In the genomic region with DNA sequence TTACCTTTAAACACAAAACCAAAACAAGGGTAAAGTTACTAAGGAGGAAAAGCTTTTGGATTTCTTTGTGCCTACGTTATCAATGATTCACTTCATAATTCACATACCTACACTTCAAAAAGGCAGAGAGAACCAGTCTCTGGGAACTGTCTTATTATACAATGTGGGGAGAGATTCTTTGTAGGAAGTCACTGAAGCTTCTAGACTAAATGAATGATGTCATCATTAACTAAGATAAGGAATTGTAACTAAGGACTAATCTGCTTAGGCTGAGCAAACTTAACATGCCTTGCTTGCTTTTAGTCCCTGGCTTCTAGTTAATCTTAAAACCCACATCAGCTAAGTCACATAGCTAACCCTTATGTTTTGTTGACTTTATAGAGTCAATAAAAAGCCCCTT, we compare ENCODE assay signal across 21 cellular contexts.
A peak's percentile ranks its signal among the peaks of the same experiment; 100 is the strongest.
DNase-seq lines count a peak whose midpoint lies in the region; ATAC-seq, FAIRE-seq and TF ChIP-seq lines count a peak whose summit lies in the region.
"Had no signal": no experiment of that assay in that cellular context is flagged by ENCODE, and none has a peak within 500 bp of the region (broad histone marks: within the 10 kb centered on the region; RNA-seq: fewer than 3 reads in every experiment).

No MANE protein-coding gene starts in this region.

- H3K79me2 ChIP-seq in HepG2 (ENCODE audit: insufficient read depth, low read length) (no peaks in the 10 kb centered on the region), endothelial cell of umbilical vein (ENCODE audit: control insufficient read depth, insufficient read depth, low read length) (no peaks in the 10 kb centered on the region), smooth muscle cell (ENCODE audit: low read depth) (no peaks in the 10 kb centered on the region), MM.1S (ENCODE audit: low read length) (no peaks in the 10 kb centered on the region)

- H4K91ac ChIP-seq in mesenchymal stem cell (ENCODE audit: low read length), result no peak overlapping the region

- TF ChIP-seq POLR2A in HepG2 (IDR thresholded peaks at IDR 0.05; ENCODE audit: insufficient read depth in 1 of 2, low read depth in 2 of 2, low read length in 2 of 2), result no peak
- TF ChIP-seq POLR2A in right lobe of liver (IDR thresholded peaks at IDR 0.05), result no peak
- no peak for TF ChIP-seq POLR2A in endothelial cell of umbilical vein (IDR thresholded peaks at IDR 0.05; ENCODE audit: low read depth, low read length)
- no peak for TF ChIP-seq POLR2A in thyroid gland (IDR thresholded peaks at IDR 0.05)

- H3K4me2 ChIP-seq in HepG2 (ENCODE audit: low read depth, low read length) (no peak overlapping the region), endothelial cell of umbilical vein (ENCODE audit: insufficient read depth, low read length) (no peak overlapping the region), mesenchymal stem cell (ENCODE audit: low read length, poor library complexity, severe bottlenecking) (no peak overlapping the region), smooth muscle cell (peak overlapping the region; percentile 58), MM.1S (ENCODE audit: low read depth, low read length) (no peak overlapping the region)

- 7% methylated on average over 1 of the region's 1 CpG for WGBS in HepG2 (ENCODE audit: low lambda C conversion rate)
- WGBS in right lobe of liver (ENCODE audit: insufficient coverage, low coverage, low lambda C conversion rate, missing lambda C conversion rate), result 19% methylated on average over 1 of the region's 1 CpG
- no CpG with 5 or more reads among the region's 1 CpG for WGBS in mesenchymal stem cell
- WGBS in smooth muscle cell (ENCODE audit: low lambda C conversion rate), result 3% methylated on average over 1 of the region's 1 CpG
- 62 to 70% methylated on average over 1 of the region's 1 CpG for WGBS in thyroid gland, 2 donors

- H3F3A ChIP-seq in smooth muscle cell (ENCODE audit: low read depth) (peaks cover 19% of the 10 kb centered on the region), MM.1S (ENCODE audit: insufficient read depth, low read length) (no peaks in the 10 kb centered on the region)

- H2AK5ac ChIP-seq in mesenchymal stem cell (ENCODE audit: low read length, severe bottlenecking), result no peak overlapping the region

- no peaks in the 10 kb centered on the region for H3K4me1 ChIP-seq in HepG2 (ENCODE audit: insufficient read depth, low read length)
- no peaks in the 10 kb centered on the region for H3K4me1 ChIP-seq in right lobe of liver
- H3K4me1 ChIP-seq in endothelial cell of umbilical vein (ENCODE audit: control insufficient read depth, extremely low read depth, insufficient read depth, low read length), result no peaks in the 10 kb centered on the region
- no peaks in the 10 kb centered on the region for H3K4me1 ChIP-seq in mesenchymal stem cell (ENCODE audit: control insufficient read depth, insufficient read depth, low read depth, low read length)
- H3K4me1 ChIP-seq in smooth muscle cell (ENCODE audit: low read depth), result peaks cover 17% of the 10 kb centered on the region
- no peaks in the 10 kb centered on the region for H3K4me1 ChIP-seq in MM.1S (ENCODE audit: low read length)
- H3K4me1 ChIP-seq in thyroid gland, result no peaks in the 10 kb centered on the region
- H3K4me1 ChIP-seq: SJSA1 had no signal

- H3K14ac ChIP-seq in mesenchymal stem cell (ENCODE audit: low read length in 2 of 2), result no peak overlapping the region

- H2BK12ac ChIP-seq in mesenchymal stem cell (ENCODE audit: low read length in 2 of 2), result no peak overlapping the region

- H2BK120ac ChIP-seq in mesenchymal stem cell (ENCODE audit: low read depth, low read length), result no peak overlapping the region

- DNase-seq in HepG2 (ENCODE audit: low spot score), result no peak
- DNase-seq in right lobe of liver, result no peak
- DNase-seq in endothelial cell of umbilical vein (ENCODE audit: low read depth, low spot score), result no peak
- DNase-seq in mesenchymal stem cell, result peak; percentile 30
- no peak for DNase-seq in smooth muscle cell (lab: John Stamatoyannopoulos, UW; ENCODE audit: unreplicated experiment)
- no peak for DNase-seq in MM.1S
- no peak for DNase-seq in thyroid gland
- DNase-seq: 8988T; CD4-positive, alpha-beta memory T cell; DMS79 treated with DMSO at 0.1 percent for 48 hours; HFFc6; IMR-90; Kasumi-1; NCI-H1105 treated with DMSO at 0.1 percent for 48 hours; NCI-H187 treated with DMSO at 0.1 percent for 48 hours; NCI-H446; NCI-H69 had no signal

- H3K4ac ChIP-seq in mesenchymal stem cell (ENCODE audit: low read depth in 1 of 2, low read length in 2 of 2), result no peak overlapping the region

- no peak overlapping the region for H2BK5ac ChIP-seq in mesenchymal stem cell (ENCODE audit: low read depth, low read length, poor library complexity, severe bottlenecking)

- FAIRE-seq in HepG2 (lab: Jason Lieb, UNC) (no peak), endothelial cell of umbilical vein (lab: Jason Lieb, UNC) (no peak)
- FAIRE-seq: GM18507, H1 had no signal

- TF ChIP-seq RAD21 in HepG2 (CRISPR knock-in tag; IDR thresholded peaks at IDR 0.05), result no peak

- H3K27me3 ChIP-seq in HepG2 (ENCODE audit: control insufficient read depth in 1 of 2, insufficient read depth in 2 of 2, low read length in 2 of 2) (no peaks in the 10 kb centered on the region), right lobe of liver (peaks cover 0 to 8% of the 10 kb centered on the region in 2 donors), endothelial cell of umbilical vein (ENCODE audit: control insufficient read depth in 2 of 2, insufficient read depth in 2 of 2, low read length in 2 of 2) (no peaks in the 10 kb centered on the region), mesenchymal stem cell (ENCODE audit: control insufficient read depth in 1 of 2, insufficient read depth in 1 of 2, low read length in 2 of 2) (no peaks in the 10 kb centered on the region), smooth muscle cell (ENCODE audit: low read depth) (no peaks in the 10 kb centered on the region), MM.1S (replicated peaks; ENCODE audit: insufficient read depth, low read length) (no peaks in the 10 kb centered on the region), thyroid gland (no peaks in the 10 kb centered on the region)
- H3K27me3 ChIP-seq: SJSA1 had no signal

- CTCF ChIA-PET in HepG2 (lab: Yijun Ruan, JAX; ENCODE audit: low intra/inter-chr PET ratio, low total read pairs) (no interaction called here), endothelial cell of umbilical vein (lab: Charles Lee) (interaction anchor here (1.4 kb wide), 1 partner anchor 11 kb away, joined by 3 read pairs; no protein-coding TSS in a partner anchor)

- H4K20me1 ChIP-seq in HepG2 (ENCODE audit: insufficient read depth, low read length) (no peaks in the 10 kb centered on the region), endothelial cell of umbilical vein (replicated peaks; ENCODE audit: control insufficient read depth, extremely low read depth, insufficient read depth, low read length) (no peaks in the 10 kb centered on the region), smooth muscle cell (ENCODE audit: low read depth) (no peaks in the 10 kb centered on the region), MM.1S (ENCODE audit: insufficient read depth, low read length) (no peaks in the 10 kb centered on the region)

- H3K27ac ChIP-seq in HepG2 (ENCODE audit: extremely low read length, insufficient read depth, low read length) (no peak overlapping the region), right lobe of liver (no peak overlapping the region), endothelial cell of umbilical vein (ENCODE audit: insufficient read depth, low read depth, low read length) (no peak overlapping the region), mesenchymal stem cell (ENCODE audit: low read length, poor library complexity, severe bottlenecking) (peak overlapping the region; percentile 79), smooth muscle cell (ENCODE audit: low read depth) (peak overlapping the region; percentile 95), MM.1S (ENCODE audit: low read length) (no peak overlapping the region), thyroid gland (no peak overlapping the region)
- H3K27ac ChIP-seq: SJSA1 had no signal

- no peak overlapping the region for H3K18ac ChIP-seq in mesenchymal stem cell (ENCODE audit: low read depth in 1 of 2, low read length in 2 of 2)

- H3K36me3 ChIP-seq in HepG2 (replicated peaks in 1 of 2; ENCODE audit: control insufficient read depth in 1 of 2, insufficient read depth in 2 of 2, low read length in 2 of 2) (no peaks in the 10 kb centered on the region), right lobe of liver (no peaks in the 10 kb centered on the region), endothelial cell of umbilical vein (ENCODE audit: control insufficient read depth in 2 of 2, extremely low read depth in 1 of 2, insufficient read depth in 2 of 2, low read length in 2 of 2) (no peaks in the 10 kb centered on the region), mesenchymal stem cell (ENCODE audit: control insufficient read depth in 1 of 2, insufficient read depth in 2 of 2, low read depth in 1 of 2, low read length in 2 of 2) (no peaks in the 10 kb centered on the region), smooth muscle cell (ENCODE audit: low read depth) (no peaks in the 10 kb centered on the region), MM.1S (replicated peaks; ENCODE audit: insufficient read depth, low read length) (no peaks in the 10 kb centered on the region), thyroid gland (no peaks in the 10 kb centered on the region)
- H3K36me3 ChIP-seq: SJSA1 had no signal

- H3K9ac ChIP-seq in HepG2 (ENCODE audit: insufficient read depth, low read depth, low read length), result no peak overlapping the region
- H3K9ac ChIP-seq in endothelial cell of umbilical vein (replicated peaks; ENCODE audit: extremely low read depth, insufficient read depth, low read length), result no peak overlapping the region
- no peak overlapping the region for H3K9ac ChIP-seq in mesenchymal stem cell (ENCODE audit: low read length)
- peak overlapping the region; percentile 79 for H3K9ac ChIP-seq in smooth muscle cell (ENCODE audit: low read depth)
- no peak overlapping the region for H3K9ac ChIP-seq in MM.1S (ENCODE audit: low read length)

- H3K9me2 ChIP-seq in MM.1S (replicated peaks; ENCODE audit: insufficient read depth, low read length), result no peaks in the 10 kb centered on the region

- no TSS peak for BruUV-seq in HepG2 (replicated peaks; lab: Mats Ljungman, UMichigan)
- BruUV-seq in endothelial cell of umbilical vein (replicated peaks; lab: Mats Ljungman, UMichigan), result no TSS peak

- H3K9me3 ChIP-seq in HepG2 (ENCODE audit: low read length) (peaks cover 76% of the 10 kb centered on the region), right lobe of liver (no peaks in the 10 kb centered on the region), endothelial cell of umbilical vein (replicated peaks; ENCODE audit: control insufficient read depth, insufficient read depth, low read length) (peaks cover 4% of the 10 kb centered on the region), mesenchymal stem cell (ENCODE audit: control insufficient read depth, low read length) (peaks cover 8% of the 10 kb centered on the region), smooth muscle cell (replicated peaks; ENCODE audit: low read depth) (no peaks in the 10 kb centered on the region), MM.1S (replicated peaks; ENCODE audit: insufficient read depth, low read length) (no peaks in the 10 kb centered on the region), thyroid gland (no peaks in the 10 kb centered on the region)

- intact Hi-C loops in HepG2 (cut with micrococcal nuclease; ENCODE audit: unreplicated experiment), result no loop called here
- intact Hi-C loops in right lobe of liver (cut with DNase I), result no loop called here
- intact Hi-C loops in endothelial cell of umbilical vein (cut with micrococcal nuclease), result no loop called here
- intact Hi-C loops in thyroid gland (cut with DNase I), result no loop called here

- H3K23ac ChIP-seq in mesenchymal stem cell (ENCODE audit: low read length in 2 of 2), result no peak overlapping the region

- H4K8ac ChIP-seq in mesenchymal stem cell (ENCODE audit: low read length), result no peak overlapping the region

- TF ChIP-seq CTCF in HepG2 (CRISPR knock-in tag; IDR thresholded peaks at IDR 0.05), result no peak
- TF ChIP-seq CTCF in right lobe of liver (IDR thresholded peaks at IDR 0.05), result no peak
- no peak for TF ChIP-seq CTCF in endothelial cell of umbilical vein (IDR thresholded peaks at IDR 0.05; ENCODE audit: extremely low read depth in 1 of 2, insufficient read depth in 1 of 2, low read depth in 1 of 2, low read length in 2 of 2)
- TF ChIP-seq CTCF in smooth muscle cell (IDR thresholded peaks at IDR 0.05; ENCODE audit: borderline replicate concordance, insufficient read depth, poor library complexity, severe bottlenecking), result no peak
- TF ChIP-seq CTCF in MM.1S (IDR thresholded peaks at IDR 0.05; ENCODE audit: low read length), result no peak
- no peak for TF ChIP-seq CTCF in thyroid gland (IDR thresholded peaks at IDR 0.05)

- H3K4me3 ChIP-seq in HepG2 (replicated peaks in 1 of 3; ENCODE audit: insufficient read depth in 1 of 3, low read depth in 2 of 3, low read length in 3 of 3) (no peak overlapping the region), right lobe of liver (no peak overlapping the region), endothelial cell of umbilical vein (replicated peaks in 1 of 3; ENCODE audit: insufficient read depth in 1 of 3, low read depth in 1 of 3, low read length in 3 of 3) (no peak overlapping the region), mesenchymal stem cell (ENCODE audit: insufficient read depth in 1 of 2, low read depth in 1 of 2, low read length in 2 of 2) (no peak overlapping the region), smooth muscle cell (no peak overlapping the region), MM.1S (ENCODE audit: low read length) (no peak overlapping the region), thyroid gland (replicated peaks in 1 of 3) (no peak overlapping the region)
- H3K4me3 ChIP-seq: SJSA1 had no signal

- in situ Hi-C loops in HepG2 (cut with HindIII; ENCODE audit: extremely low pct_ligation_motif_present, low pct_unique_long_range_greater_than_20kb), result no loop called here

- H3K79me1 ChIP-seq in mesenchymal stem cell (replicated peaks; ENCODE audit: low read length, poor library complexity, severe bottlenecking), result no peaks in the 10 kb centered on the region

- dilution Hi-C loops in endothelial cell of umbilical vein (cut with MboI; ENCODE audit: extremely low pct_ligation_motif_present, low sequenced_read_pairs), result no loop called here

- H2BK15ac ChIP-seq in mesenchymal stem cell (ENCODE audit: low read depth, poor library complexity, severe bottlenecking), result no peak overlapping the region

- TF ChIP-seq EP300 in HepG2 (IDR thresholded peaks at IDR 0.05; ENCODE audit: low read depth in 2 of 2, low read length in 2 of 2), result no peak
- TF ChIP-seq EP300 in HepG2 (CRISPR knock-in tag; IDR thresholded peaks at IDR 0.05; ENCODE audit: borderline replicate concordance), result no peak

- H3K9me1 ChIP-seq in endothelial cell of umbilical vein (replicated peaks; ENCODE audit: control insufficient read depth, extremely low read depth, insufficient read depth, low read length), result no peaks in the 10 kb centered on the region

- POLR2A ChIA-PET in HepG2 (lab: Yijun Ruan, JAX) (no interaction called here), endothelial cell of umbilical vein (lab: Charles Lee) (no interaction called here)

- H2AFZ ChIP-seq in HepG2 (ENCODE audit: low read length), result no peak overlapping the region
- H2AFZ ChIP-seq in endothelial cell of umbilical vein (ENCODE audit: low read depth, low read length), result no peak overlapping the region
- no peak overlapping the region for H2AFZ ChIP-seq in mesenchymal stem cell (ENCODE audit: low read depth, low read length)
- peak overlapping the region; percentile 4 for H2AFZ ChIP-seq in smooth muscle cell (ENCODE audit: low read depth)
- H2AFZ ChIP-seq in MM.1S (ENCODE audit: low read length), result no peak overlapping the region

- ATAC-seq in HepG2 (no peak), right lobe of liver (no peak), GM18858 (IDR thresholded peaks at IDR 0.05; ENCODE audit: unreplicated experiment) (no peak)

Comparison
In these comparisons a context has a peak if more than half of its experiments do, and no peak if none do; other contexts are left out.
1. H3K27ac ChIP-seq: peak in mesenchymal stem cell (single experiment) and smooth muscle cell (single experiment); none in HepG2 (single experiment), right lobe of liver (0 of 3), endothelial cell of umbilical vein (single experiment), MM.1S (single experiment) and thyroid gland (0 of 3).